In the genomic region with DNA sequence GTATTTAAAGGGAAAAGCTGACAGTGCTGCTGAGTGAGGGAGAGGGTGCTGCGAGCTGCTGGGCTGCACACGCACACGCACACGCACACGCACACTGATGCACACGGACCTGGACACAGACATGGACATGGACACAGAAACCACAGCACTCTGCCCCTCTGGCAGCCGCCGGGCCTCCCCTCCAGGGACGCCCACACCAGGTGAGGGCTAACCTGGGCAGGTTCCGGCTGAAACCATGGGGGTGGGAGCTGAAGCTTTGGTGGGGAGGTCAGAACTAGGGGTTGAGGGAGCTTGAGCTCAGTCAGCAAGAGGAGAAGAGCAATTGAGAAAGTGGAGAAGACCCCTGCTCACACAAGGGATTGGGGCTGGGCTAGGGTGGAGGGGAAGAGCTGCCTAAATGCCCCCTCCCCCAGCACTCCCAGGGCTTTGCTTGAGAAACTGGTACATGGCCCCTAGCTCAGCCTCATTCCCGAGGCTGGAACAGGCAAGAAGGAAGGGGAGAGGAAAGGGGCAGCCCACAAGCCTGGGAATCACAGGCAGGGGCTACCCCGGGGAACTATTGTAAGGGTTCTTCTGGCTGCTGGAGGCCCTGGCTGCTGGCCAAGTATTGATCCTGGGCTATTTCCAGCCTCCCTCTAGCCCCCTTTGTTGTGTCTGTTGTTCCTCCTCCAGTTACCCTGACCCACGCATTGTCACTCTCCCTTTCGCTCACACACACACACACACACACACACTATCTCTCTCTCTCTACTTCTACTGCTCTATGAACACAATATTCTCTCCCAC, we compare ENCODE assay signal across 2 cellular contexts.
TF ChIP-seq lines count a peak whose summit lies in the region.

A gene with protein sequence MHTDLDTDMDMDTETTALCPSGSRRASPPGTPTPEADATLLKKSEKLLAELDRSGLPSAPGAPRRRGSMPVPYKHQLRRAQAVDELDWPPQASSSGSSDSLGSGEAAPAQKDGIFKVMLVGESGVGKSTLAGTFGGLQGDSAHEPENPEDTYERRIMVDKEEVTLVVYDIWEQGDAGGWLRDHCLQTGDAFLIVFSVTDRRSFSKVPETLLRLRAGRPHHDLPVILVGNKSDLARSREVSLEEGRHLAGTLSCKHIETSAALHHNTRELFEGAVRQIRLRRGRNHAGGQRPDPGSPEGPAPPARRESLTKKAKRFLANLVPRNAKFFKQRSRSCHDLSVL (plus strand): TSS at position 32 of the 786 bp plus-strand sequence. CDS start 66 bp downstream, at position 98.

TF ChIP-seq in SK-N-SH, 30 proteins besides CTCF, POLR2A, EP300 and RAD21 (continued from another document):
- TF ChIP-seq, protein P1, sequence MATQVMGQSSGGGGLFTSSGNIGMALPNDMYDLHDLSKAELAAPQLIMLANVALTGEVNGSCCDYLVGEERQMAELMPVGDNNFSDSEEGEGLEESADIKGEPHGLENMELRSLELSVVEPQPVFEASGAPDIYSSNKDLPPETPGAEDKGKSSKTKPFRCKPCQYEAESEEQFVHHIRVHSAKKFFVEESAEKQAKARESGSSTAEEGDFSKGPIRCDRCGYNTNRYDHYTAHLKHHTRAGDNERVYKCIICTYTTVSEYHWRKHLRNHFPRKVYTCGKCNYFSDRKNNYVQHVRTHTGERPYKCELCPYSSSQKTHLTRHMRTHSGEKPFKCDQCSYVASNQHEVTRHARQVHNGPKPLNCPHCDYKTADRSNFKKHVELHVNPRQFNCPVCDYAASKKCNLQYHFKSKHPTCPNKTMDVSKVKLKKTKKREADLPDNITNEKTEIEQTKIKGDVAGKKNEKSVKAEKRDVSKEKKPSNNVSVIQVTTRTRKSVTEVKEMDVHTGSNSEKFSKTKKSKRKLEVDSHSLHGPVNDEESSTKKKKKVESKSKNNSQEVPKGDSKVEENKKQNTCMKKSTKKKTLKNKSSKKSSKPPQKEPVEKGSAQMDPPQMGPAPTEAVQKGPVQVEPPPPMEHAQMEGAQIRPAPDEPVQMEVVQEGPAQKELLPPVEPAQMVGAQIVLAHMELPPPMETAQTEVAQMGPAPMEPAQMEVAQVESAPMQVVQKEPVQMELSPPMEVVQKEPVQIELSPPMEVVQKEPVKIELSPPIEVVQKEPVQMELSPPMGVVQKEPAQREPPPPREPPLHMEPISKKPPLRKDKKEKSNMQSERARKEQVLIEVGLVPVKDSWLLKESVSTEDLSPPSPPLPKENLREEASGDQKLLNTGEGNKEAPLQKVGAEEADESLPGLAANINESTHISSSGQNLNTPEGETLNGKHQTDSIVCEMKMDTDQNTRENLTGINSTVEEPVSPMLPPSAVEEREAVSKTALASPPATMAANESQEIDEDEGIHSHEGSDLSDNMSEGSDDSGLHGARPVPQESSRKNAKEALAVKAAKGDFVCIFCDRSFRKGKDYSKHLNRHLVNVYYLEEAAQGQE (IDR thresholded peaks at IDR 0.05; ENCODE audit: low read depth, low read length) = no peak
- TF ChIP-seq TEAD4 (IDR thresholded peaks at IDR 0.05; ENCODE audit: borderline replicate concordance, insufficient read depth) (no peak), SMC3 (IDR thresholded peaks at IDR 0.05; ENCODE audit: low read depth, low read length) (no peak), MXI1 (IDR thresholded peaks at IDR 0.05; ENCODE audit: low read depth, low read length) (no peak), EZH2phosphoT487 (IDR thresholded peaks at IDR 0.05; ENCODE audit: borderline replicate concordance, low read depth) (no peak), JUND (IDR thresholded peaks at IDR 0.05) (no peak), RCOR1 (IDR thresholded peaks at IDR 0.05; ENCODE audit: low read length) (no peak)

TF ChIP-seq in SK-N-SH treated with all-trans-retinoic acid at 6 μM for 48 hours, 23 proteins besides CTCF, POLR2A, EP300 and RAD21 (continued from another document):
- TF ChIP-seq, protein P2, sequence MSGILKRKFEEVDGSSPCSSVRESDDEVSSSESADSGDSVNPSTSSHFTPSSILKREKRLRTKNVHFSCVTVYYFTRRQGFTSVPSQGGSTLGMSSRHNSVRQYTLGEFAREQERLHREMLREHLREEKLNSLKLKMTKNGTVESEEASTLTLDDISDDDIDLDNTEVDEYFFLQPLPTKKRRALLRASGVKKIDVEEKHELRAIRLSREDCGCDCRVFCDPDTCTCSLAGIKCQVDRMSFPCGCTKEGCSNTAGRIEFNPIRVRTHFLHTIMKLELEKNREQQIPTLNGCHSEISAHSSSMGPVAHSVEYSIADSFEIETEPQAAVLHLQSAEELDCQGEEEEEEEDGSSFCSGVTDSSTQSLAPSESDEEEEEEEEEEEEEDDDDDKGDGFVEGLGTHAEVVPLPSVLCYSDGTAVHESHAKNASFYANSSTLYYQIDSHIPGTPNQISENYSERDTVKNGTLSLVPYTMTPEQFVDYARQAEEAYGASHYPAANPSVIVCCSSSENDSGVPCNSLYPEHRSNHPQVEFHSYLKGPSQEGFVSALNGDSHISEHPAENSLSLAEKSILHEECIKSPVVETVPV (CRISPR knock-in tag; IDR thresholded peaks at IDR 0.05) = no peak
- TF ChIP-seq ESRRG (CRISPR knock-in tag; IDR thresholded peaks at IDR 0.05) (no peak), ZNF565 (CRISPR knock-in tag; conservative IDR thresholded peaks at IDR 0.05; ENCODE audit: low read depth) (no peak)
- TF ChIP-seq, protein P3, sequence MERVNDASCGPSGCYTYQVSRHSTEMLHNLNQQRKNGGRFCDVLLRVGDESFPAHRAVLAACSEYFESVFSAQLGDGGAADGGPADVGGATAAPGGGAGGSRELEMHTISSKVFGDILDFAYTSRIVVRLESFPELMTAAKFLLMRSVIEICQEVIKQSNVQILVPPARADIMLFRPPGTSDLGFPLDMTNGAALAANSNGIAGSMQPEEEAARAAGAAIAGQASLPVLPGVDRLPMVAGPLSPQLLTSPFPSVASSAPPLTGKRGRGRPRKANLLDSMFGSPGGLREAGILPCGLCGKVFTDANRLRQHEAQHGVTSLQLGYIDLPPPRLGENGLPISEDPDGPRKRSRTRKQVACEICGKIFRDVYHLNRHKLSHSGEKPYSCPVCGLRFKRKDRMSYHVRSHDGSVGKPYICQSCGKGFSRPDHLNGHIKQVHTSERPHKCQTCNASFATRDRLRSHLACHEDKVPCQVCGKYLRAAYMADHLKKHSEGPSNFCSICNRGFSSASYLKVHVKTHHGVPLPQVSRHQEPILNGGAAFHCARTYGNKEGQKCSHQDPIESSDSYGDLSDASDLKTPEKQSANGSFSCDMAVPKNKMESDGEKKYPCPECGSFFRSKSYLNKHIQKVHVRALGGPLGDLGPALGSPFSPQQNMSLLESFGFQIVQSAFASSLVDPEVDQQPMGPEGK (CRISPR knock-in tag; IDR thresholded peaks at IDR 0.05; ENCODE audit: borderline replicate concordance) = no peak
